Comparison of ENCODE assay signal across 24 cellular contexts in the genomic region with DNA sequence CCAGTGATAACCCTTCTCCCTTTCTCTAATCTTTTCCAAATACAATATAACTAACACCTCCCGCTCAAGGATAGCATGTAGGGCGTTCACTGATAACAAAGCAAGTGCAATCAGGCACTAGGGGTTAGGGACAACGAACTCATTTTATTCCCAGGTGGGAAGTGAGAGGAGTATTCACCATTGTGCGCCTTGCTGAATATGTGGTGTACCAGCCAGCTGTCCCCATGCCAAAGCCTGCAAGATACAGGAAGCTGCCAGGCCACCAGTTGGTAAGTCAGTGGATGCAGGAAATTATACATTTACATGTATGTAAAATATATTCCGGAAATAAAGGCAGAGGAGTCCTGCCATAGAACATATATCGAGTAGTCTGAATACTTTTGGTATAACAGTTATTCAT.
"Had no signal": no experiment of that assay in that cellular context is flagged by ENCODE, and none has a peak within 500 bp of the region (broad histone marks: within the 10 kb centered on the region; RNA-seq: fewer than 3 reads in every experiment).

No MANE protein-coding gene starts in this region.

- H3K27me3 Mint-ChIP-seq: activated CD8-positive, alpha-beta T cell treated with anti-CD3 and anti-CD28 coated beads for 36 hours; activated naive CD8-positive, alpha-beta T cell treated with anti-CD3 and anti-CD28 coated beads, Interleukin-2, amount 10 ng/mL, durations not matched to agents 7 days and 5 days had no signal

- H3K9me3 Mint-ChIP-seq: activated CD8-positive, alpha-beta T cell treated with anti-CD3 and anti-CD28 coated beads for 36 hours; activated naive CD8-positive, alpha-beta T cell treated with anti-CD3 and anti-CD28 coated beads, Interleukin-2, amount 10 ng/mL, durations not matched to agents 7 days and 5 days; T-helper 1 cell treated with Interleukin-12 subunit alpha and Interleukin-12 subunit beta and Interleukin-4 antibody, amounts not matched to agents 30 μg/mL and 1 μg/mL, for 36 hours had no signal

- DNase-seq: activated CD4-positive, alpha-beta T cell treated with anti-CD3 and anti-CD28 coated beads for 4 hours; activated CD8-positive, alpha-beta memory T cell treated with anti-CD3 and anti-CD28 coated beads, Interleukin-2, amount 50 U/mL, for 48 hours; activated CD8-positive, alpha-beta T cell treated with anti-CD3 and anti-CD28 coated beads for 36 hours; activated naive CD4-positive, alpha-beta T cell treated with anti-CD3 and anti-CD28 coated beads, Interleukin-2, amount 50 U/mL, for 16 hours; activated naive CD8-positive, alpha-beta T cell treated with anti-CD3 and anti-CD28 coated beads, Interleukin-2, amount 10 ng/mL, durations not matched to agents 7 days and 5 days; activated T-cell treated with anti-CD3 and anti-CD28 coated beads, Interleukin-2, amount 50 U/mL, for 1 hour; aorta; central memory CD4-positive, alpha-beta T cell; IMR-90; KG1; MV-4-11; NCI-H1105 treated with DMSO at 0.1 percent for 48 hours; NCI-H1436 treated with DMSO at 0.1 percent for 48 hours; NCI-H187 treated with DMSO at 0.1 percent for 48 hours; NCI-H2081 treated with DMSO at 0.1 percent for 48 hours; NCI-H2227 treated with DMSO at 0.1 percent for 48 hours; NCI-H446 treated with DMSO at 0.1 percent for 48 hours; NCI-H524 treated with DMSO at 0.1 percent for 48 hours; NCI-H774; NK-92 treated with Interleukin-12 subunit alpha and Interleukin-12 subunit beta, amount 100 ng/mL, for 24 hours; PC-3; SHP77 treated with DMSO at 0.1 percent for 48 hours had no signal

- ATAC-seq: activated CD4-positive, CD25-positive, alpha-beta regulatory T cell treated with anti-CD3 and anti-CD28 coated beads, Interleukin-2, amount 50 U/mL, for 24 hours; activated CD8-positive, alpha-beta T cell treated with anti-CD3 and anti-CD28 coated beads for 36 hours; PC-3 had no signal

- H3K4me3 Mint-ChIP-seq: activated CD8-positive, alpha-beta T cell treated with anti-CD3 and anti-CD28 coated beads for 36 hours; activated naive CD8-positive, alpha-beta T cell treated with anti-CD3 and anti-CD28 coated beads, Interleukin-2, amount 10 ng/mL, durations not matched to agents 7 days and 5 days; T-helper 1 cell treated with Interleukin-12 subunit alpha and Interleukin-12 subunit beta and Interleukin-4 antibody, amounts not matched to agents 30 μg/mL and 1 μg/mL, for 36 hours had no signal

- H3K27ac Mint-ChIP-seq: activated CD8-positive, alpha-beta T cell treated with anti-CD3 and anti-CD28 coated beads for 36 hours; activated naive CD8-positive, alpha-beta T cell treated with anti-CD3 and anti-CD28 coated beads, Interleukin-2, amount 10 ng/mL, durations not matched to agents 7 days and 5 days; T-helper 1 cell treated with Interleukin-12 subunit alpha and Interleukin-12 subunit beta and Interleukin-4 antibody, amounts not matched to agents 30 μg/mL and 1 μg/mL, for 36 hours had no signal
